Comparison of ENCODE assay signal across 8 cellular contexts in genomic region chr1:52702886-52703787, GRCh38. TPM values are rescaled to one million over a fixed set of nuclear protein-coding genes. Genes with fewer than 3 reads are reported as not detected.
DNase-seq lines count a peak whose midpoint lies in the region; ATAC-seq and TF ChIP-seq lines count a peak whose summit lies in the region.

No MANE protein-coding gene starts in this region.

- peaks cover 11% of the 10 kb centered on the region for H3K4me1 ChIP-seq in HUES6 (ENCODE audit: control insufficient read depth, insufficient read depth, low read length)

- peak; percentile 84 for ATAC-seq in GM21423 (IDR thresholded peaks at IDR 0.05; ENCODE audit: unreplicated experiment)
- peak; percentile 97 for ATAC-seq in stimulated activated naive CD8-positive, alpha-beta T cell treated with anti-CD3 and anti-CD28 coated beads, Interleukin-15, amount 100 ng/mL, for 72 hours

- no peaks in the 10 kb centered on the region for H3K9me3 Mint-ChIP-seq in neural crest cell
- no peaks in the 10 kb centered on the region for H3K9me3 Mint-ChIP-seq in stimulated activated naive CD8-positive, alpha-beta T cell treated with anti-CD3 and anti-CD28 coated beads, Interleukin-15, amount 100 ng/mL, for 72 hours

- no peak overlapping the region for H3K27ac ChIP-seq in HUES6 (ENCODE audit: low read depth, low read length)

- no peaks in the 10 kb centered on the region for H3K36me3 Mint-ChIP-seq in neural crest cell (ENCODE audit: low read depth)

- TF ChIP-seq CTCF in neural crest cell (conservative IDR thresholded peaks at IDR 0.05) = no peak

- peak overlapping the region; percentile 97 for H3K27ac Mint-ChIP-seq in neural crest cell (ENCODE audit: unreplicated experiment)
- peak overlapping the region; percentile 98 to 99 for H3K27ac Mint-ChIP-seq in stimulated activated naive CD8-positive, alpha-beta T cell treated with anti-CD3 and anti-CD28 coated beads, Interleukin-15, amount 100 ng/mL, for 72 hours

- no peaks in the 10 kb centered on the region for H3K9me3 ChIP-seq in HUES6 (ENCODE audit: control insufficient read depth, insufficient read depth, low read depth, low read length)

- H3K36me3 ChIP-seq in HUES6 (ENCODE audit: control insufficient read depth, insufficient read depth, low read length) = no peaks in the 10 kb centered on the region

- H3K27me3 Mint-ChIP-seq in neural crest cell (ENCODE audit: low read depth) = peaks cover 37% of the 10 kb centered on the region
- H3K27me3 Mint-ChIP-seq in stimulated activated naive CD8-positive, alpha-beta T cell treated with anti-CD3 and anti-CD28 coated beads, Interleukin-15, amount 100 ng/mL, for 72 hours = peaks cover 3% of the 10 kb centered on the region

- H3K4me1 Mint-ChIP-seq in neural crest cell = peaks cover 18% of the 10 kb centered on the region
- peaks cover 20% of the 10 kb centered on the region for H3K4me1 Mint-ChIP-seq in stimulated activated naive CD8-positive, alpha-beta T cell treated with anti-CD3 and anti-CD28 coated beads, Interleukin-15, amount 100 ng/mL, for 72 hours

- DNase-seq in CMK (ENCODE audit: low read depth) = peak; percentile 79
- peak; percentile 93 for DNase-seq in SHP77 treated with DMSO at 0.1 percent for 48 hours (lab: John Stamatoyannopoulos, UW)
- peak; percentile 86 for DNase-seq in activated naive CD4-positive, alpha-beta T cell treated with Interleukin-2 at 50 U/mL for 16 hours
- DNase-seq in foreskin melanocyte = peak; percentile 82
- DNase-seq in neural crest cell (ENCODE audit: low read depth, low spot score) = peak; percentile 72
- DNase-seq in stimulated activated naive CD8-positive, alpha-beta T cell treated with anti-CD3 and anti-CD28 coated beads, Interleukin-15, amount 100 ng/mL, for 72 hours = peak; percentile 84 to 91

- peak overlapping the region; percentile 69 for H3K4me3 ChIP-seq in HUES6 (ENCODE audit: low read depth, low read length)

- peak overlapping the region; percentile 64 for H3K9ac ChIP-seq in HUES6 (ENCODE audit: low read length)

- H3K4me3 Mint-ChIP-seq in neural crest cell = peak overlapping the region; percentile 94
- H3K4me3 Mint-ChIP-seq in stimulated activated naive CD8-positive, alpha-beta T cell treated with anti-CD3 and anti-CD28 coated beads, Interleukin-15, amount 100 ng/mL, for 72 hours = peak overlapping the region; percentile 81 to 95

- H3K27me3 ChIP-seq in HUES6 (ENCODE audit: control insufficient read depth, insufficient read depth, low read length) = no peaks in the 10 kb centered on the region

RNA-seq across cellular contexts. Expression of gene COA7, which starts 5.0 kb away (rescaled TPM):
- total RNA-seq in neural crest cell = 35.0 and 38.9 TPM in 2 replicates

RNA-seq across cellular contexts. Expression of gene ZYG11B, which starts 23.1 kb away (rescaled TPM):
- total RNA-seq in neural crest cell = 39.3 and 39.5 TPM in 2 replicates
